In genomic region chr2:218687400-218688060, GRCh38 we compare ENCODE assay signal across 8 cellular contexts. TPM values are rescaled to one million over a fixed set of nuclear protein-coding genes. Genes with fewer than 3 reads are reported as not detected.
DNase-seq lines count a peak whose midpoint lies in the region; TF ChIP-seq lines count a peak whose summit lies in the region.
"Not testable (repeated sequence)": the region's sequence is repeated elsewhere in the genome, so short reads cannot be mapped to it uniquely, and the experiment has no call there.

No MANE protein-coding gene starts in this region.

- TF ChIP-seq CTCF in HFF-Myc (IDR thresholded peaks at IDR 0.05; ENCODE audit: low read depth, low read length, missing control alignments) (peak; percentile 82), adrenal gland (IDR thresholded peaks at IDR 0.05) (peak; percentile 65 to 89 (median 79)), mesothelial cell of epicardium (IDR thresholded peaks at IDR 0.05; ENCODE audit: unreplicated experiment) (peak; percentile 38)

- DNase-seq in Caki2 (ENCODE audit: low read depth) (peak; percentile 45), HFF-Myc (ENCODE audit: extremely low read depth, low read depth) (peak; percentile 66), NCI-H2107 (lab: John Stamatoyannopoulos, UW) (peak; percentile 15), SJCRH30 (peak; percentile 65 to 80), adrenal gland (peak; percentile 55 to 85 (median 74)), fibroblast of the conjunctiva (ENCODE audit: low read depth) (peak; percentile 77), substantia nigra (lab: John Stamatoyannopoulos, UW) (peak in 27 of 49 donors; percentile 2 to 51 (median 22))
- DNase-seq in mesothelial cell of epicardium (ENCODE audit: low spot score in 2 of 2, unreplicated experiment in 2 of 2) = not testable (repeated sequence)

- not testable (repeated sequence) for H3K4me1 ChIP-seq in SJCRH30; adrenal gland (replicated peaks in 1 of 2)

- H3K4me1 Mint-ChIP-seq in mesothelial cell of epicardium = not testable (repeated sequence)

- TF ChIP-seq POLR2A in adrenal gland (IDR thresholded peaks at IDR 0.05) = not testable (repeated sequence)

- in situ Hi-C loops in Caki2 (cut with HindIII; ENCODE audit: low pct_unique_long_range_greater_than_20kb, low sequenced_read_pairs) = not testable (repeated sequence)

- not testable (repeated sequence) for H3K9me3 Mint-ChIP-seq in mesothelial cell of epicardium

- not testable (repeated sequence) for H3K27ac Mint-ChIP-seq in mesothelial cell of epicardium

- not testable (repeated sequence) for H3K9me3 ChIP-seq in SJCRH30 (replicated peaks); adrenal gland (replicated peaks in 1 of 3)

- not testable (repeated sequence) for H3K27me3 Mint-ChIP-seq in mesothelial cell of epicardium (ENCODE audit: low read depth)

- H3K27me3 ChIP-seq in SJCRH30, adrenal gland: not testable (repeated sequence)

- WGBS in adrenal gland, 4 donors = 21 to 24% (median 23%) methylated on average over 5 of the region's 5 CpGs

- intact Hi-C loops in adrenal gland (cut with DNase I) = not testable (repeated sequence)

- peaks cover 23% of the 10 kb centered on the region for H3K36me3 Mint-ChIP-seq in mesothelial cell of epicardium

- not testable (repeated sequence) for H3K4me3 Mint-ChIP-seq in mesothelial cell of epicardium

- not testable (repeated sequence) for H3K36me3 ChIP-seq in SJCRH30
- H3K36me3 ChIP-seq in adrenal gland (replicated peaks in 1 of 2) = peaks cover 0 to 40% of the 10 kb centered on the region in 2 donors

- H3K4me3 ChIP-seq in HFF-Myc (replicated peaks; ENCODE audit: low read depth, low read length); SJCRH30; adrenal gland: not testable (repeated sequence)

- H3K27ac ChIP-seq in SJCRH30; adrenal gland; substantia nigra (ENCODE audit: low read depth, low read length, poor library complexity, severe bottlenecking): not testable (repeated sequence)

RNA-seq across cellular contexts. Expression of gene STK36, which starts 15.6 kb away (rescaled TPM):
- total RNA-seq in Caki2 (2014; rRNA removed; shearing (Covaris generic); ENCODE audit: low replicate concordance) = 7.3 and 9.4 TPM in 2 replicates
- 11.2 and 14.9 TPM in 2 replicates for total RNA-seq in SJCRH30 (2014; rRNA removed; shearing (Covaris generic))
- total RNA-seq in adrenal gland (10 to 100 TPM; 12.4 to 89.0 (median 33.7) TPM), mesothelial cell of epicardium (115 to 127 TPM (median 120 TPM) in 3 replicates)
- 100 to 1,000 TPM in 2 of 3 donors, 10 to 100 TPM in 1; 14.6 to 112 (median 109) TPM for polyA plus RNA-seq in adrenal gland

RNA-seq across cellular contexts. Expression of gene RNF25, which starts 15.7 kb away (rescaled TPM):
- total RNA-seq in Caki2 (2014; rRNA removed; shearing (Covaris generic); ENCODE audit: low replicate concordance) = 22.7 and 28.5 TPM in 2 replicates
- total RNA-seq in SJCRH30 (2014; rRNA removed; shearing (Covaris generic)) = 18.5 and 22.6 TPM in 2 replicates
- total RNA-seq in adrenal gland = 10 to 100 TPM; 19.7 to 37.9 (median 24.1) TPM
- polyA plus RNA-seq in adrenal gland = 10 to 100 TPM; 49.1 to 70.4 (median 58.4) TPM
- 21.6 to 26.5 TPM (median 21.8 TPM) in 3 replicates for total RNA-seq in mesothelial cell of epicardium

RNA-seq across cellular contexts. Expression of gene TTLL4, which starts 23.1 kb away (rescaled TPM):
- 1.9 and 8.0 TPM in 2 replicates for total RNA-seq in Caki2 (2014; rRNA removed; shearing (Covaris generic); ENCODE audit: low replicate concordance)
- 52.1 and 60.8 TPM in 2 replicates for total RNA-seq in SJCRH30 (2014; rRNA removed; shearing (Covaris generic))
- total RNA-seq in adrenal gland = 10 to 100 TPM; 10.6 to 51.4 (median 23.5) TPM
- 10 to 100 TPM; 22.5 to 65.4 (median 36.8) TPM for polyA plus RNA-seq in adrenal gland
- total RNA-seq in mesothelial cell of epicardium = 54.8 to 65.5 TPM (median 61.8 TPM) in 3 replicates

RNA-seq across cellular contexts. Expression of gene BCS1L, which starts 28.0 kb away (rescaled TPM):
- total RNA-seq in Caki2 (2014; rRNA removed; shearing (Covaris generic); ENCODE audit: low replicate concordance) = 7.1 and 17.4 TPM in 2 replicates
- 33.7 and 34.6 TPM in 2 replicates for total RNA-seq in SJCRH30 (2014; rRNA removed; shearing (Covaris generic))
- total RNA-seq in adrenal gland (10 to 100 TPM; 16.1 to 54.6 (median 40.7) TPM), mesothelial cell of epicardium (36.0 to 39.4 TPM (median 37.8 TPM) in 3 replicates)
- 10 to 100 TPM; 39.2 to 97.9 (median 84.2) TPM for polyA plus RNA-seq in adrenal gland

RNA-seq across cellular contexts. Expression of gene ZNF142, which starts 28.1 kb away (rescaled TPM):
- 1.4 and 5.4 TPM in 2 replicates for total RNA-seq in Caki2 (2014; rRNA removed; shearing (Covaris generic); ENCODE audit: low replicate concordance)
- 14.6 and 15.0 TPM in 2 replicates for total RNA-seq in SJCRH30 (2014; rRNA removed; shearing (Covaris generic))
- 10 to 100 TPM; 16.6 to 24.6 (median 20.7) TPM for total RNA-seq in adrenal gland
- 10 to 100 TPM in 1 of 3 donors, 1 to 10 TPM in 2; 8.6 to 21.0 (median 9.5) TPM for polyA plus RNA-seq in adrenal gland
- 31.4 to 34.1 TPM (median 32.9 TPM) in 3 replicates for total RNA-seq in mesothelial cell of epicardium
